ENCODE assay signal across 22 cellular contexts in genomic region chr2:96131818-96132745, GRCh38. TPM values are rescaled to one million over a fixed set of nuclear protein-coding genes. Genes with fewer than 3 reads are reported as not detected.
A peak's percentile ranks its signal among the peaks of the same experiment; 100 is the strongest.
DNase-seq lines count a peak whose midpoint lies in the region; ATAC-seq and TF ChIP-seq lines count a peak whose summit lies in the region.
"Had no signal": no experiment of that assay in that cellular context is flagged by ENCODE, and none has a peak within 500 bp of the region (broad histone marks: within the 10 kb centered on the region; RNA-seq: fewer than 3 reads in every experiment).

No MANE protein-coding gene starts in this region.

- H3K4me2 ChIP-seq in KMS-11: peak overlapping the region; percentile 67
- H3K4me2 ChIP-seq in neuronal stem cell (ENCODE audit: insufficient read depth, low read length, poor library complexity, severe bottlenecking): no peak overlapping the region

- H4K8ac ChIP-seq in neuronal stem cell (ENCODE audit: low read depth, low read length): peak overlapping the region; percentile 55

- peaks cover 0 to 5% of the 10 kb centered on the region in 2 donors for H3K36me3 Mint-ChIP-seq in activated naive CD4-positive, alpha-beta T cell treated with anti-CD3 and anti-CD28 coated beads, Interleukin-2, amount 50 U/mL, for 72 hours
- peaks cover 46% of the 10 kb centered on the region for H3K36me3 Mint-ChIP-seq in activated T-helper 17 cell treated with anti-CD3 and anti-CD28 coated beads, Interleukin-2, amount 50 U/mL, for 72 hours (ENCODE audit: low read depth)
- H3K36me3 Mint-ChIP-seq: CD14-positive monocyte had no signal

- H2BK15ac ChIP-seq in neuronal stem cell (ENCODE audit: low read length): peak overlapping the region; percentile 73

- H3K9ac ChIP-seq in KMS-11 (peak overlapping the region; percentile 9; the same call in 1 of the 2 replicates), neuronal stem cell (ENCODE audit: low read depth, low read length, poor library complexity) (no peak overlapping the region)

- H2AK5ac ChIP-seq in neuronal stem cell (ENCODE audit: low read depth, low read length): peak overlapping the region; percentile 93

- H4K91ac ChIP-seq in neuronal stem cell (ENCODE audit: low read depth, low read length, poor library complexity): no peak overlapping the region

- intact Hi-C loops in lower leg skin (cut with DNase I; ENCODE audit: low total_unique reads): no loop called here

- peak in 1 of 2 donors; percentile 2 for ATAC-seq in activated naive CD4-positive, alpha-beta T cell treated with anti-CD3 and anti-CD28 coated beads, Interleukin-2, amount 50 U/mL, for 72 hours
- ATAC-seq in activated T-helper 17 cell treated with anti-CD3 and anti-CD28 coated beads, Interleukin-2, amount 50 U/mL, for 72 hours (replicated peaks): no peak
- ATAC-seq: mucosa of descending colon had no signal

- no peaks in the 10 kb centered on the region for H4K20me1 ChIP-seq in KMS-11 (ENCODE audit: insufficient read depth)

- H3K4me1 Mint-ChIP-seq in activated T-helper 17 cell treated with anti-CD3 and anti-CD28 coated beads, Interleukin-2, amount 50 U/mL, for 72 hours: peaks cover 20% of the 10 kb centered on the region
- H3K4me1 Mint-ChIP-seq: CD14-positive monocyte, neural crest cell had no signal

- H3K4ac ChIP-seq in neuronal stem cell (ENCODE audit: low read length): peak overlapping the region; percentile 13

- H3K9me3 ChIP-seq in neuronal stem cell (replicated peaks in 1 of 2; ENCODE audit: control insufficient read depth in 2 of 2, insufficient read depth in 1 of 2, low read depth in 1 of 2, low read length in 2 of 2): peaks cover 0 to 2% of the 10 kb centered on the region in 2 donors
- H3K9me3 ChIP-seq: mucosa of descending colon, sigmoid colon, tibial nerve had no signal

- H3K27me3 Mint-ChIP-seq in activated T-helper 17 cell treated with anti-CD3 and anti-CD28 coated beads, Interleukin-2, amount 50 U/mL, for 72 hours: no peaks in the 10 kb centered on the region
- H3K27me3 Mint-ChIP-seq: activated naive CD4-positive, alpha-beta T cell treated with anti-CD3 and anti-CD28 coated beads, Interleukin-2, amount 50 U/mL, for 24 hours had no signal

- no peak for DNase-seq in activated naive CD4-positive, alpha-beta T cell treated with anti-CD3 and anti-CD28 coated beads, Interleukin-2, amount 50 U/mL, for 72 hours (ENCODE audit: low spot score in 2 of 2)
- no peak for DNase-seq in activated naive CD4-positive, alpha-beta T cell (lab: John Stamatoyannopoulos, UW)
- no peak for DNase-seq in neuronal stem cell (ENCODE audit: low spot score)
- DNase-seq in HEK293T (ENCODE audit: extremely low spot score): no peak
- no peak for DNase-seq in G401 (ENCODE audit: low spot score)
- DNase-seq in lower leg skin (ENCODE audit: low spot score in 2 of 2): no peak
- DNase-seq: activated CD4-positive, alpha-beta T cell treated with anti-CD3 and anti-CD28 coated beads for 1 hour; central memory CD4-positive, alpha-beta T cell; KG1; kidney glomerular epithelial cell; mucosa of descending colon; Right ventricle myocardium superior; sigmoid colon had no signal

- peak overlapping the region; percentile 75 for H3K18ac ChIP-seq in neuronal stem cell (ENCODE audit: low read length)

- H3K4me3 Mint-ChIP-seq in activated T-helper 17 cell treated with anti-CD3 and anti-CD28 coated beads, Interleukin-2, amount 50 U/mL, for 72 hours: peak overlapping the region; percentile 62
- H3K4me3 Mint-ChIP-seq: activated naive CD4-positive, alpha-beta T cell treated with anti-CD3 and anti-CD28 coated beads, Interleukin-2, amount 50 U/mL, for 24 hours; CD14-positive monocyte; neural crest cell had no signal

- TF ChIP-seq CTCF in KMS-11 (conservative IDR thresholded peaks at IDR 0.05; ENCODE audit: low read depth, low read length): no peak
- TF ChIP-seq CTCF in lower leg skin (IDR thresholded peaks at IDR 0.05): no peak

- no peak overlapping the region for H3K4me3 ChIP-seq in KMS-11 (IDR thresholded peaks at IDR 0.05; ENCODE audit: insufficient read depth, low read depth, low read length)
- peak overlapping the region in 1 of 2 donors; percentile 33 for H3K4me3 ChIP-seq in neuronal stem cell (ENCODE audit: low read length in 2 of 2)
- no peak overlapping the region for H3K4me3 ChIP-seq in lower leg skin (ENCODE audit: low read depth, poor library complexity, severe bottlenecking)
- H3K4me3 ChIP-seq: lung, mucosa of descending colon, sigmoid colon, tibial nerve had no signal

- H3K27ac ChIP-seq in KMS-11 (peak overlapping the region; percentile 24; the same call in 1 of the 2 replicates), neuronal stem cell (replicated peaks; ENCODE audit: low read length) (no peak overlapping the region)
- H3K27ac ChIP-seq: sigmoid colon, tibial nerve had no signal

- POLR2A ChIA-PET in HEK293T (lab: Yijun Ruan, JAX): no interaction called here

- H3K9me3 Mint-ChIP-seq in activated naive CD4-positive, alpha-beta T cell treated with anti-CD3 and anti-CD28 coated beads, Interleukin-2, amount 50 U/mL, for 72 hours: no peaks in the 10 kb centered on the region
- H3K9me3 Mint-ChIP-seq in activated T-helper 17 cell treated with anti-CD3 and anti-CD28 coated beads, Interleukin-2, amount 50 U/mL, for 72 hours: no peaks in the 10 kb centered on the region
- H3K9me3 Mint-ChIP-seq: activated naive CD4-positive, alpha-beta T cell treated with anti-CD3 and anti-CD28 coated beads, Interleukin-2, amount 50 U/mL, for 24 hours; neural crest cell had no signal

- no peak overlapping the region for H2BK120ac ChIP-seq in neuronal stem cell (ENCODE audit: low read depth, low read length)

- in situ Hi-C loops in G401 (cut with HindIII; ENCODE audit: low sequenced_read_pairs): no loop called here

- H3K14ac ChIP-seq in neuronal stem cell (ENCODE audit: low read length): peak overlapping the region; percentile 27

- no peaks in the 10 kb centered on the region for H3K79me2 ChIP-seq in KMS-11 (ENCODE audit: insufficient read depth, low read depth)

- WGBS in neuronal stem cell (ENCODE audit: extremely low coverage in 2 of 2, insufficient read length in 2 of 2, insufficient replicate concordance in 1 of 2), 2 donors: no CpG with 5 or more reads among the region's 26 CpGs
- WGBS in lower leg skin, 2 donors: 90 to 92% methylated on average over 24 to 26 of the region's 26 CpGs

- H2BK5ac ChIP-seq in neuronal stem cell (ENCODE audit: low read length): no peak overlapping the region

- no peaks in the 10 kb centered on the region for H3K79me1 ChIP-seq in neuronal stem cell (ENCODE audit: low read depth, low read length)

- no peak for TF ChIP-seq POLR2A in lower leg skin (IDR thresholded peaks at IDR 0.05)

- H3K23ac ChIP-seq in neuronal stem cell (ENCODE audit: low read depth, low read length, poor library complexity): peak overlapping the region; percentile 90

- peak overlapping the region; percentile 50; the same call in 1 of the 2 replicates for H2AFZ ChIP-seq in KMS-11 (ENCODE audit: low read depth)
- H2AFZ ChIP-seq in neuronal stem cell (ENCODE audit: low read length): no peak overlapping the region

- no peak overlapping the region for H2BK12ac ChIP-seq in neuronal stem cell (ENCODE audit: low read length)

- H3K27me3 ChIP-seq in KMS-11 (ENCODE audit: insufficient read depth, low read depth): no peaks in the 10 kb centered on the region
- H3K27me3 ChIP-seq in neuronal stem cell (ENCODE audit: control insufficient read depth in 3 of 3, insufficient read depth in 3 of 3, low read depth in 1 of 3, low read length in 3 of 3): peaks cover 0 to 70% (median 2%) of the 10 kb centered on the region in 3 experiments
- H3K27me3 ChIP-seq: tibial nerve had no signal

- H3K4me1 ChIP-seq in KMS-11 (ENCODE audit: low read depth, poor library complexity, severe bottlenecking) (peaks cover 18% of the 10 kb centered on the region), neuronal stem cell (ENCODE audit: control insufficient read depth in 2 of 2, insufficient read depth in 1 of 2, low read depth in 1 of 2, low read length in 2 of 2) (no peaks in the 10 kb centered on the region)
- H3K4me1 ChIP-seq: sigmoid colon, tibial nerve had no signal

- no peaks in the 10 kb centered on the region for H3K36me3 ChIP-seq in KMS-11 (ENCODE audit: insufficient read depth)
- no peaks in the 10 kb centered on the region for H3K36me3 ChIP-seq in neuronal stem cell (replicated peaks in 1 of 2; ENCODE audit: control insufficient read depth in 2 of 2, insufficient read depth in 2 of 2, low read length in 2 of 2)
- H3K36me3 ChIP-seq: sigmoid colon, tibial nerve had no signal

- peak overlapping the region; percentile 64 to 66 for H3K27ac Mint-ChIP-seq in activated naive CD4-positive, alpha-beta T cell treated with anti-CD3 and anti-CD28 coated beads, Interleukin-2, amount 50 U/mL, for 72 hours
- H3K27ac Mint-ChIP-seq in activated T-helper 17 cell treated with anti-CD3 and anti-CD28 coated beads, Interleukin-2, amount 50 U/mL, for 72 hours: peak overlapping the region; percentile 94

- CTCF ChIA-PET in HEK293T (lab: Yijun Ruan, JAX): no interaction called here

TF ChIP-seq in HEK293T, 16 proteins besides CTCF, POLR2A, EP300 and RAD21 (continues in another document):
- TF ChIP-seq SUZ12 (IDR thresholded peaks at IDR 0.05) (no peak), ARNT (IDR thresholded peaks at IDR 0.05) (no peak), FOXM1 (IDR thresholded peaks at IDR 0.05; ENCODE audit: borderline replicate concordance) (no peak)

RNA-seq across cellular contexts. Expression of gene ASTL, which starts 6.2 kb away (rescaled TPM):
- total RNA-seq in activated naive CD4-positive, alpha-beta T cell treated with anti-CD3 and anti-CD28 coated beads, Interleukin-2, amount 50 U/mL, for 72 hours: 1 to 10 TPM in 1 of 2 donors, under 1 TPM in 1; 0.82 to 3.4 TPM
- 1 to 10 TPM in 1 of 2 donors, under 1 TPM in 1; 0.93 to 6.9 TPM for total RNA-seq in activated T-helper 17 cell treated with anti-CD3 and anti-CD28 coated beads, Interleukin-2, amount 50 U/mL, for 72 hours
- polyA plus RNA-seq in neuronal stem cell (2013, experiment 1 of 2): not detected
- 0.04 TPM for polyA plus RNA-seq in neuronal stem cell (2013, experiment 2 of 2)
- 2.6 TPM in 1 of 2 replicates, not detected in the other for total RNA-seq in G401 (2014; rRNA removed; shearing (Covaris generic))
- 1 to 10 TPM in 1 of 4 donors, under 1 TPM in 2, not detected in 1; 0.20 to 1.8 (median 0.63) TPM for total RNA-seq in lower leg skin
- total RNA-seq: dermis microvascular lymphatic vessel endothelial cell, lung, mucosa of descending colon, NCI-H460, neural crest cell, Right ventricle myocardium superior, sigmoid colon had no signal
- polyA plus RNA-seq: CD14-positive monocyte had no signal

RNA-seq across cellular contexts. Expression of gene DUSP2, which starts 13.2 kb away (rescaled TPM):
- 100 to 1,000 TPM; 202 to 218 TPM for total RNA-seq in activated naive CD4-positive, alpha-beta T cell treated with anti-CD3 and anti-CD28 coated beads, Interleukin-2, amount 50 U/mL, for 72 hours
- total RNA-seq in activated T-helper 17 cell treated with anti-CD3 and anti-CD28 coated beads, Interleukin-2, amount 50 U/mL, for 72 hours: 100 to 1,000 TPM in 1 of 2 donors, 10 to 100 TPM in 1; 82.0 to 379 TPM
- 0.59 TPM for polyA plus RNA-seq in neuronal stem cell (2013, experiment 1 of 2)
- polyA plus RNA-seq in neuronal stem cell (2013, experiment 2 of 2): 0.58 TPM
- 37.2 and 44.4 TPM in 2 replicates for total RNA-seq in G401 (2014; rRNA removed; shearing (Covaris generic))
- total RNA-seq in lower leg skin: 10 to 100 TPM; 39.3 to 57.0 (median 48.8) TPM

RNA-seq across cellular contexts. Expression of gene ADRA2B, which starts 15.7 kb away (rescaled TPM):
- total RNA-seq in activated naive CD4-positive, alpha-beta T cell treated with anti-CD3 and anti-CD28 coated beads, Interleukin-2, amount 50 U/mL, for 72 hours: under 1 TPM; 0.47 to 0.61 TPM
- total RNA-seq in activated T-helper 17 cell treated with anti-CD3 and anti-CD28 coated beads, Interleukin-2, amount 50 U/mL, for 72 hours: 1 to 10 TPM in 1 of 2 donors, under 1 TPM in 1; 0.09 to 1.3 TPM
- polyA plus RNA-seq in neuronal stem cell (2013, experiment 1 of 2): 3.6 TPM
- 3.7 TPM for polyA plus RNA-seq in neuronal stem cell (2013, experiment 2 of 2)
- total RNA-seq in G401 (2014; rRNA removed; shearing (Covaris generic)): 0.37 TPM in 1 of 2 replicates, not detected in the other
- total RNA-seq in lower leg skin: 1 to 10 TPM in 1 of 4 donors, under 1 TPM in 3; 0.42 to 2.4 (median 0.97) TPM
- total RNA-seq: NCI-H460 had no signal
- polyA plus RNA-seq: CD14-positive monocyte had no signal
